ENCODE assay signal across 8 cellular contexts in the genomic region with DNA sequence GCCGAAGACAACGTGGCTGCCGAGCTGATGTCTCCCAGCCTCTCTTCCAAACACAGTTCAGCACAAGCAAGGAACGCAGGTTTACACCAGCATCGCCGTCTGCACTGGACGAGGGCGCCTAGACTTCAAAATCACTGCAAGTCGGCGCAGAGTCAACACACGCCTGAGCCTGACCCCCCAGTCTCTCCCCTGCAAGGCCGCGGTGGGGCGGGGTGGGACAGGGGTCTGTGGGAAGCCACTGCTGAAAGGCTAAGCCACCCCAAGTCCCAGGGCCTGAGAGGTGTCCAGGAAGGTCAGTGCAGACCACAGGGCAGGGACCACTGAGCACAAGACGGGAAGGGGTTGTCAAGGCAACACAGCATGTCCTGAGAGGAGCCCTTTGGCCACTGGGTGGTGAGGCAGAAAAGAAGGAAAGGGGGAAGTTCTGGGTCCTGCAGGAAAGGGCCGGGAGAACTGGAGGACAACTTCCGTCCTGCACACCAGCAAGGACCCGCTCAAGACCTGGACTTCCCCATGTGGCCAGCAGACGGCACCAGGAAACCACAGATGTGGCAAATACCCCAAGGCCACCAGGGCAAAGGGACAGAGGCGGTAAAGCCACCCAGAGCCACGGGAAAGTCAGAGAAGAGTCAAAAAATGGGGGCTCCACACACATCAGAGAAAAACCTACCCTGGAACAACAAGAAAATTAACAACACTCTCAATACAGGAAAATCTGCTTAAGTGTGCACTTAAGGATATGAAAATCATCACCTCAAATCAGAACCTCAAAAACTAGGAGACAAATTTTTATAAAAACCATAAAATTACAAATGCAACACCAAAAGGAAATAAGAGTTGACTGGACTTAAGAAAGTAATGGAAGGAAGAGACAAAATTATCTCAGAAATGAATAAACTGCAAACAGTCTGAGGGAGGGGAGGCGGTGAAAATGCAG.
DNase-seq lines count a peak whose midpoint lies in the region; ATAC-seq, FAIRE-seq and TF ChIP-seq lines count a peak whose summit lies in the region.

No MANE protein-coding gene starts in this region.

- H3K27ac Mint-ChIP-seq in activated T-cell treated with anti-CD3 and anti-CD28 coated beads, Interleukin-2, amount 50 U/mL, for 24 hours = peak overlapping the region; percentile 24

- H3K27me3 ChIP-seq in fibroblast of lung (ENCODE audit: control insufficient read depth, insufficient read depth, low read length) (no peaks in the 10 kb centered on the region), gastrocnemius medialis (no peaks in the 10 kb centered on the region)

- no peaks in the 10 kb centered on the region for H4K20me1 ChIP-seq in fibroblast of lung (ENCODE audit: control insufficient read depth, extremely low read depth, insufficient read depth, low read length)

- no peak overlapping the region for H3K27ac ChIP-seq in fibroblast of lung (ENCODE audit: insufficient read depth, low read length)
- no peak overlapping the region for H3K27ac ChIP-seq in gastrocnemius medialis

- H3K9ac ChIP-seq in fibroblast of lung (ENCODE audit: insufficient read depth, low read length) = no peak overlapping the region

- H3K4me1 ChIP-seq in fibroblast of lung (ENCODE audit: control insufficient read depth, extremely low read depth, insufficient read depth, low read length) = no peaks in the 10 kb centered on the region
- no peaks in the 10 kb centered on the region for H3K4me1 ChIP-seq in gastrocnemius medialis

- no peak overlapping the region for H3K4me3 Mint-ChIP-seq in activated T-cell treated with anti-CD3 and anti-CD28 coated beads, Interleukin-2, amount 50 U/mL, for 24 hours

- TF ChIP-seq POLR2A in gastrocnemius medialis (IDR thresholded peaks at IDR 0.05) = no peak

- no peak overlapping the region for H2AFZ ChIP-seq in fibroblast of lung (ENCODE audit: low read length)

- no peak for FAIRE-seq in RCC 7860 (lab: Jason Lieb, UNC)

- no peaks in the 10 kb centered on the region for H3K9me3 ChIP-seq in fibroblast of lung (ENCODE audit: control insufficient read depth, insufficient read depth, low read depth, low read length)
- H3K9me3 ChIP-seq in gastrocnemius medialis = no peaks in the 10 kb centered on the region

- ATAC-seq in gastrocnemius medialis (no peak), GM18861 (IDR thresholded peaks at IDR 0.05; ENCODE audit: unreplicated experiment) (no peak)

- peaks cover 56% of the 10 kb centered on the region for H3K36me3 Mint-ChIP-seq in activated T-cell treated with anti-CD3 and anti-CD28 coated beads, Interleukin-2, amount 50 U/mL, for 24 hours (ENCODE audit: low read depth)

- TF ChIP-seq CTCF in fibroblast of lung (conservative IDR thresholded peaks at IDR 0.05 in 1 of 2, IDR thresholded peaks at IDR 0.05 in 1 of 2; ENCODE audit: low read depth in 1 of 2, low read length in 2 of 2) (peak; percentile 7 to 39), gastrocnemius medialis (IDR thresholded peaks at IDR 0.05 in 4 of 5, conservative IDR thresholded peaks at IDR 0.05 in 1 of 5) (peak in 3 of 5 experiments; percentile 27 to 75 (median 55))

- no peaks in the 10 kb centered on the region for H3K79me2 ChIP-seq in fibroblast of lung (ENCODE audit: control insufficient read depth, insufficient read depth, low read length)

- peaks cover 18% of the 10 kb centered on the region for H3K4me1 Mint-ChIP-seq in activated T-cell treated with anti-CD3 and anti-CD28 coated beads, Interleukin-2, amount 50 U/mL, for 24 hours (ENCODE audit: low read depth)

- H3K4me3 ChIP-seq in fibroblast of lung (replicated peaks in 1 of 4; ENCODE audit: control extremely low read depth in 1 of 4, insufficient read depth in 1 of 4, low read depth in 3 of 4, low read length in 4 of 4) (no peak overlapping the region), gastrocnemius medialis (no peak overlapping the region)

- H3K9me3 Mint-ChIP-seq in activated T-cell treated with anti-CD3 and anti-CD28 coated beads, Interleukin-2, amount 50 U/mL, for 24 hours = peaks cover 3% of the 10 kb centered on the region

- H3K4me2 ChIP-seq in fibroblast of lung (ENCODE audit: extremely low read depth, insufficient read depth, low read length) = no peak overlapping the region

- in situ Hi-C loops in gastrocnemius medialis (cut with MboI; ENCODE audit: low sequenced_read_pairs in 4 of 4) = no loop called here

- H3K36me3 ChIP-seq in fibroblast of lung (ENCODE audit: control insufficient read depth, insufficient read depth, low read length) = peaks cover 4% of the 10 kb centered on the region
- H3K36me3 ChIP-seq in gastrocnemius medialis = peaks cover 0 to 3% of the 10 kb centered on the region in 2 donors

- no peak for DNase-seq in activated T-cell treated with anti-CD3 and anti-CD28 coated beads, Interleukin-2, amount 50 U/mL, for 24 hours
- no peak for DNase-seq in activated T-cell treated with anti-CD3 and anti-CD28 coated beads, Interleukin-2, amount 50 U/mL, for 1 hour
- DNase-seq in RCC 7860 (ENCODE audit: low spot score) (peak; percentile 29), fibroblast of lung (ENCODE audit: low read depth in 2 of 2) (peak in 1 of 2 donors; percentile 8), gastrocnemius medialis (peak in 1 of 2 donors; percentile 20), NCI-H345 (lab: John Stamatoyannopoulos, UW) (no peak), globus pallidus (ENCODE audit: low spot score) (no peak)

- intact Hi-C loops in gastrocnemius medialis (cut with DNase I; ENCODE audit: low total_unique reads) = no loop called here

- no peaks in the 10 kb centered on the region for H3K27me3 Mint-ChIP-seq in activated T-cell treated with anti-CD3 and anti-CD28 coated beads, Interleukin-2, amount 50 U/mL, for 24 hours
